Comparison of ENCODE assay signal across 8 cellular contexts in the genomic region with DNA sequence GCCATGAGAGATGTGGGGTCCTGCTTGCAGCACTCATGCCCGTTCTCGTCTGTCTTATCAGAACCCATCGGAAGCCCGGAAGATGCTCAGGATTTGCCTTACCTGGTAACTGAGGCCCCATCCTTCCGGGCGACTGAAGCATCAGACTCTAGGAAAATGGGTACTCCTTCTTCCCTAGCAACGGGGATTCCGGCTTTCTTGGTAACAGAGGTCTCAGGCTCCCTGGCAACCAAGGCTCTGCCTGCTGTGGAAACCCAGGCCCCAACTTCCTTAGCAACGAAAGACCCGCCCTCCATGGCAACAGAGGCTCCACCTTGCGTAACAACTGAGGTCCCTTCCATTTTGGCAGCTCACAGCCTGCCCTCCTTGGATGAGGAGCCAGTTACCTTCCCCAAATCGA. TPM values are rescaled to one million over a fixed set of nuclear protein-coding genes. Genes with fewer than 3 reads are reported as not detected.
DNase-seq lines count a peak whose midpoint lies in the region; TF ChIP-seq lines count a peak whose summit lies in the region.

No MANE protein-coding gene starts in this region.

- in situ Hi-C loops in GM13976 (cut with MboI; ENCODE audit: low sequenced_read_pairs, unreplicated experiment) (no loop called here), ACHN (cut with HindIII; ENCODE audit: low pct_ligation_motif_present, low pct_unique_long_range_greater_than_20kb, low sequenced_read_pairs) (no loop called here)

- peaks cover 15% of the 10 kb centered on the region for H3K36me3 ChIP-seq in NT2/D1 (ENCODE audit: insufficient read depth, insufficient read length, low read length)
- H3K36me3 ChIP-seq in parathyroid adenoma (ENCODE audit: control insufficient read depth, insufficient read depth, low read length), result no peaks in the 10 kb centered on the region

- TF ChIP-seq CTCF in GM13976 (IDR thresholded peaks at IDR 0.05; ENCODE audit: borderline replicate concordance, control extremely low read depth, extremely low read depth, insufficient read depth, missing control alignments) (no peak), fibroblast of villous mesenchyme (IDR thresholded peaks at IDR 0.05; ENCODE audit: insufficient read depth, low read depth, low read length) (no peak), parathyroid adenoma (IDR thresholded peaks at IDR 0.05) (no peak)

- H3K9ac ChIP-seq in NT2/D1 (ENCODE audit: insufficient read length, low read depth), result no peak overlapping the region
- H3K9ac ChIP-seq in parathyroid adenoma, result no peak overlapping the region

- H3K27ac ChIP-seq in parathyroid adenoma, result no peak overlapping the region

- DNase-seq in GM13976 (ENCODE audit: low spot score) (peak; percentile 91), NT2/D1 (ENCODE audit: low read depth, low spot score) (peak; percentile 54), fibroblast of villous mesenchyme (ENCODE audit: low read depth) (peak; percentile 54), ureter (ENCODE audit: low spot score) (peak; percentile 74), NCI-H524 treated with DMSO at 0.1 percent for 48 hours (lab: John Stamatoyannopoulos, UW) (no peak), ACHN (no peak)
- DNase-seq in activated T-cell treated with anti-CD3 and anti-CD28 coated beads, Interleukin-2, amount 50 U/mL, for 1 hour, result peak; percentile 78

- H3K27me3 ChIP-seq in NT2/D1 (ENCODE audit: insufficient read depth, insufficient read length) (no peaks in the 10 kb centered on the region), parathyroid adenoma (ENCODE audit: control insufficient read depth, insufficient read depth, low read length) (no peaks in the 10 kb centered on the region)

- H3K4me3 ChIP-seq in NT2/D1 (ENCODE audit: insufficient read length, low read depth) (no peak overlapping the region), fibroblast of villous mesenchyme (ENCODE audit: low read depth, low read length) (no peak overlapping the region), parathyroid adenoma (ENCODE audit: low read depth, low read length) (no peak overlapping the region)

- H3K9me3 ChIP-seq in NT2/D1 (ENCODE audit: insufficient read depth, low read length), result no peaks in the 10 kb centered on the region
- H3K9me3 ChIP-seq in parathyroid adenoma (ENCODE audit: control insufficient read depth, low read length), result no peaks in the 10 kb centered on the region

- H3K4me1 ChIP-seq in NT2/D1 (ENCODE audit: insufficient read depth, insufficient read length) (peaks cover 5% of the 10 kb centered on the region), parathyroid adenoma (peaks cover 4% of the 10 kb centered on the region)

- H3K79me2 ChIP-seq in parathyroid adenoma, result no peaks in the 10 kb centered on the region

- no peak overlapping the region for H3K4me2 ChIP-seq in parathyroid adenoma (ENCODE audit: low read length)

- H2AFZ ChIP-seq in parathyroid adenoma, result peak overlapping the region; percentile 25

RNA-seq across cellular contexts. Expression of a gene that starts 8.3 kb away (rescaled TPM):
- total RNA-seq in fibroblast of villous mesenchyme (under 0.01 TPM in 2 replicates), ureter (15.4 TPM)

RNA-seq across cellular contexts. Expression of a gene that starts 23.1 kb away (rescaled TPM):
- total RNA-seq in fibroblast of villous mesenchyme, result 224 and 228 TPM in 2 replicates
- 170 TPM for total RNA-seq in ureter

RNA-seq across cellular contexts. Expression of a gene that starts 42.6 kb away (rescaled TPM):
- total RNA-seq in fibroblast of villous mesenchyme (not detected in 2 replicates), ureter (32.0 TPM)

Comparison
In these comparisons a context has a peak if more than half of its experiments do, and no peak if none do; other contexts are left out.
1. DNase-seq: peak in GM13976 (single experiment), NT2/D1 (single experiment), activated T-cell treated with anti-CD3 and anti-CD28 coated beads, Interleukin-2, amount 50 U/mL, for 1 hour (single experiment), fibroblast of villous mesenchyme (single experiment) and ureter (single experiment); none in NCI-H524 treated with DMSO at 0.1 percent for 48 hours (single experiment) and ACHN (single experiment).
2. RNA of a gene that starts 8.3 kb away (total RNA-seq): 15.4 TPM in ureter (single experiment); under 0.01 TPM in fibroblast of villous mesenchyme; every median in the first group is over 10 times any median in the second.
3. RNA of a gene that starts 42.6 kb away (total RNA-seq): 32.0 TPM in ureter (single experiment); not detected in fibroblast of villous mesenchyme; every median in the first group is over 10 times any median in the second.